1 cellular context compared by ENCODE assay signal in genomic region chr10:69709366-69709941, GRCh38.
TF ChIP-seq lines count a peak whose summit lies in the region.

No MANE protein-coding gene starts in this region.

TF ChIP-seq in H1, 55 proteins besides CTCF, POLR2A, EP300 and RAD21:
- TF ChIP-seq CBX8 (IDR thresholded peaks at IDR 0.05; ENCODE audit: borderline replicate concordance, low read depth, low read length) (no peak), FOSL1 (IDR thresholded peaks at IDR 0.05; ENCODE audit: insufficient read depth, low read depth, low read length) (no peak), SP4 (IDR thresholded peaks at IDR 0.05; ENCODE audit: low read length) (no peak), NRF1 (IDR thresholded peaks at IDR 0.05; ENCODE audit: low read depth, low read length) (no peak), SIN3A (conservative IDR thresholded peaks at IDR 0.05 in 1 of 2, IDR thresholded peaks at IDR 0.05 in 1 of 2; ENCODE audit: low read depth in 1 of 2, low read length in 2 of 2) (no peak), SRF (IDR thresholded peaks at IDR 0.05; ENCODE audit: low read depth, low read length) (no peak), SP1 (IDR thresholded peaks at IDR 0.05; ENCODE audit: low read depth, low read length) (no peak), GABPA (IDR thresholded peaks at IDR 0.05; ENCODE audit: borderline replicate concordance, insufficient read depth, low read length) (no peak), CEBPB (IDR thresholded peaks at IDR 0.05; ENCODE audit: low read depth, low read length) (no peak), MAFK (IDR thresholded peaks at IDR 0.05; ENCODE audit: low read depth, low read length) (no peak), EZH2 (IDR thresholded peaks at IDR 0.05; ENCODE audit: low read depth, low read length, severe bottlenecking) (no peak), CHD7 (IDR thresholded peaks at IDR 0.05; ENCODE audit: insufficient replicate concordance, low read length) (no peak), YY1 (IDR thresholded peaks at IDR 0.05; ENCODE audit: low read depth, low read length) (no peak), TBP (IDR thresholded peaks at IDR 0.05; ENCODE audit: low read depth, low read length) (no peak), GTF2F1 (IDR thresholded peaks at IDR 0.05; ENCODE audit: borderline replicate concordance, low read depth, low read length) (no peak), ATF2 (IDR thresholded peaks at IDR 0.05; ENCODE audit: low read length) (no peak), KDM1A (IDR thresholded peaks at IDR 0.05; ENCODE audit: borderline replicate concordance, low read length) (no peak)
TF ChIP-seq in H1: peak in this region for 0.
